Comparison of ENCODE assay signal across 12 cellular contexts in genomic region chr22:20717213-20717866, GRCh38. TPM values are rescaled to one million over a fixed set of nuclear protein-coding genes. Genes with fewer than 3 reads are reported as not detected.
A peak's percentile ranks its signal among the peaks of the same experiment; 100 is the strongest.
DNase-seq lines count a peak whose midpoint lies in the region; ATAC-seq and TF ChIP-seq lines count a peak whose summit lies in the region.
"Not testable (repeated sequence)": the region's sequence is repeated elsewhere in the genome, so short reads cannot be mapped to it uniquely, and the experiment has no call there.
"Had no signal": no experiment of that assay in that cellular context is flagged by ENCODE, and none has a peak within 500 bp of the region (broad histone marks: within the 10 kb centered on the region; RNA-seq: fewer than 3 reads in every experiment).

No MANE protein-coding gene starts in this region.

- H3K27ac Mint-ChIP-seq in chondrocyte (ENCODE audit: unreplicated experiment); memory B cell: not testable (repeated sequence)
- peak overlapping the region; percentile 37 for H3K27ac Mint-ChIP-seq in stimulated activated effector memory CD8-positive, alpha-beta T cell treated with anti-CD3 and anti-CD28 coated beads, Interleukin-12 subunit alpha, Interleukin-12 subunit beta, amount 100 ng/mL, for 72 hours

- TF ChIP-seq CTCF in SU-DHL-6 (IDR thresholded peaks at IDR 0.05; ENCODE audit: insufficient read depth, low read length, poor library complexity, severe bottlenecking); chondrocyte (IDR thresholded peaks at IDR 0.05): not testable (repeated sequence)

- H3K9me3 Mint-ChIP-seq in chondrocyte (ENCODE audit: low read depth); memory B cell; stimulated activated effector memory CD8-positive, alpha-beta T cell treated with anti-CD3 and anti-CD28 coated beads, Interleukin-12 subunit alpha, Interleukin-12 subunit beta, amount 100 ng/mL, for 72 hours: not testable (repeated sequence)

- not testable (repeated sequence) for H2AFZ ChIP-seq in SU-DHL-6 (ENCODE audit: low read depth, low read length, severe bottlenecking)

- H4K20me1 ChIP-seq in SU-DHL-6 (ENCODE audit: low read depth, low read length): not testable (repeated sequence)

- ATAC-seq in HG02943 (IDR thresholded peaks at IDR 0.05; ENCODE audit: low read depth, unreplicated experiment) (peak; percentile 62), memory B cell (ENCODE audit: low read depth) (peak; percentile 77)
- not testable (repeated sequence) for ATAC-seq in stimulated activated effector memory CD8-positive, alpha-beta T cell treated with anti-CD3 and anti-CD28 coated beads, Interleukin-12 subunit alpha, Interleukin-12 subunit beta, amount 100 ng/mL, for 72 hours

- H3K4me2 ChIP-seq in SU-DHL-6 (ENCODE audit: low read depth, low read length, poor library complexity, severe bottlenecking): not testable (repeated sequence)

- H3K79me2 ChIP-seq in SU-DHL-6 (ENCODE audit: insufficient read depth, low read length): not testable (repeated sequence)

- H3K9ac ChIP-seq in SU-DHL-6 (ENCODE audit: low read length): not testable (repeated sequence)

- H3K4me3 Mint-ChIP-seq in chondrocyte (ENCODE audit: unreplicated experiment); stimulated activated effector memory CD8-positive, alpha-beta T cell treated with anti-CD3 and anti-CD28 coated beads, Interleukin-12 subunit alpha, Interleukin-12 subunit beta, amount 100 ng/mL, for 72 hours: not testable (repeated sequence)
- peak overlapping the region; percentile 7 for H3K4me3 Mint-ChIP-seq in memory B cell

- not testable (repeated sequence) for H3K4me1 Mint-ChIP-seq in chondrocyte (ENCODE audit: low read depth); stimulated activated effector memory CD8-positive, alpha-beta T cell treated with anti-CD3 and anti-CD28 coated beads, Interleukin-12 subunit alpha, Interleukin-12 subunit beta, amount 100 ng/mL, for 72 hours
- H3K4me1 Mint-ChIP-seq in memory B cell: peaks cover 16% of the 10 kb centered on the region

- DNase-seq in DMS53 (lab: John Stamatoyannopoulos, UW) (peak; percentile 51), NCI-H2029 (lab: John Stamatoyannopoulos, UW) (peak; percentile 16), chondrocyte (ENCODE audit: low spot score) (peak; percentile 72)
- DNase-seq in memory B cell (ENCODE audit: low spot score in 2 of 2); stimulated activated effector memory CD8-positive, alpha-beta T cell treated with anti-CD3 and anti-CD28 coated beads, Interleukin-12 subunit alpha, Interleukin-12 subunit beta, amount 100 ng/mL, for 72 hours (ENCODE audit: low spot score in 2 of 2): not testable (repeated sequence)

- H3K36me3 ChIP-seq in SU-DHL-6 (ENCODE audit: low read length): not testable (repeated sequence)

- not testable (repeated sequence) for H3K4me3 ChIP-seq in SU-DHL-6 (ENCODE audit: insufficient read depth, low read length, poor library complexity, severe bottlenecking)

- H3K27me3 ChIP-seq in SU-DHL-6 (ENCODE audit: low read length): not testable (repeated sequence)

- H3K9me3 ChIP-seq in SU-DHL-6 (ENCODE audit: insufficient read depth, low read length): not testable (repeated sequence)

- peak overlapping the region; percentile 64 for H3K27ac ChIP-seq in SU-DHL-6 (ENCODE audit: low read depth, low read length)

- not testable (repeated sequence) for H3K27me3 Mint-ChIP-seq in chondrocyte (ENCODE audit: low read depth); memory B cell

- H3K9me2 ChIP-seq in SU-DHL-6 (replicated peaks; ENCODE audit: insufficient read depth, low read length): not testable (repeated sequence)

- H3F3A ChIP-seq in SU-DHL-6 (ENCODE audit: insufficient read depth): not testable (repeated sequence)

- peaks cover 11% of the 10 kb centered on the region for H3K36me3 Mint-ChIP-seq in chondrocyte (ENCODE audit: low read depth)
- H3K36me3 Mint-ChIP-seq in memory B cell: not testable (repeated sequence)
- H3K36me3 Mint-ChIP-seq in stimulated activated effector memory CD8-positive, alpha-beta T cell treated with anti-CD3 and anti-CD28 coated beads, Interleukin-12 subunit alpha, Interleukin-12 subunit beta, amount 100 ng/mL, for 72 hours: peaks cover 15% of the 10 kb centered on the region

RNA-seq across cellular contexts. Expression of gene SERPIND1, which starts 56.6 kb away (rescaled TPM):
- not detected in 3 replicates for total RNA-seq in chondrocyte
- total RNA-seq: CD4-positive, alpha-beta T cell; G401; H1; Right ventricle myocardium inferior; SJSA1 had no signal
